1 cellular context compared by ENCODE assay signal in the genomic region with DNA sequence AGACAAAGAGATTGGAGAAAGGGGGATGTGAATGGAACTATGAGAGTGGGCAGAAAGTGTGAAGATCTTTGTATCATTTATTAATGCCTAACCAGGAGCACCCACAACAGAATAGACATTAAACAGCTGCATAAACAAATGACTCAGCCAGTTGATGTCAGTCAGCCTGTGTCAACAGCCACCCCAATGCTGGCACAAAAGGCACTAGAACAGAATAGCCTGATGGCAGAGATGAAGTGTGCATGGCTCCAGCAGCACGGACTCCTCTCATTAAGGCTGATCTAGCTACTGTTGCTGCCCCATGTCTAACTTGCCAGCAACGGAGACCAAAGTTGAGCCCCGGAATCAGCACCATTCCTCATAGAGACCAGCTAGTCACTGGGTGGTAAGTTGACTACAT.
TF ChIP-seq lines count a peak whose summit lies in the region.

No MANE protein-coding gene starts in this region.

TF ChIP-seq in HepG2, 621 proteins besides CTCF, POLR2A, EP300 and RAD21 (continued from another document):
- TF ChIP-seq FOXA3 (CRISPR knock-in tag; IDR thresholded peaks at IDR 0.05) (peak; percentile 80), ZNF605 (CRISPR knock-in tag; IDR thresholded peaks at IDR 0.05) (no peak), FOXA1 (IDR thresholded peaks at IDR 0.05) (no peak), FOXA1 (CRISPR knock-in tag; IDR thresholded peaks at IDR 0.05) (peak; percentile 49; the same call in 1 of the 2 replicates), RBFOX2 (IDR thresholded peaks at IDR 0.05; ENCODE audit: low read depth, low read length) (0 out of 2 replicates have a peak, but pooled peaks have one; percentile 23), ZNF577 (CRISPR knock-in tag; IDR thresholded peaks at IDR 0.05; ENCODE audit: borderline replicate concordance, low read depth) (no peak), KDM2A (CRISPR knock-in tag; IDR thresholded peaks at IDR 0.05; ENCODE audit: borderline replicate concordance, low read depth) (0 out of 2 replicates have a peak, but pooled peaks have one; percentile 35), SOX13 (IDR thresholded peaks at IDR 0.05) (no peak), SOX13 (CRISPR knock-in tag; conservative IDR thresholded peaks at IDR 0.05 in 1 of 2, IDR thresholded peaks at IDR 0.05 in 1 of 2) (0 out of 4 replicates have a peak, but pooled peaks of 1 of the 2 experiments have one; percentile 13)
- TF ChIP-seq, protein P1, sequence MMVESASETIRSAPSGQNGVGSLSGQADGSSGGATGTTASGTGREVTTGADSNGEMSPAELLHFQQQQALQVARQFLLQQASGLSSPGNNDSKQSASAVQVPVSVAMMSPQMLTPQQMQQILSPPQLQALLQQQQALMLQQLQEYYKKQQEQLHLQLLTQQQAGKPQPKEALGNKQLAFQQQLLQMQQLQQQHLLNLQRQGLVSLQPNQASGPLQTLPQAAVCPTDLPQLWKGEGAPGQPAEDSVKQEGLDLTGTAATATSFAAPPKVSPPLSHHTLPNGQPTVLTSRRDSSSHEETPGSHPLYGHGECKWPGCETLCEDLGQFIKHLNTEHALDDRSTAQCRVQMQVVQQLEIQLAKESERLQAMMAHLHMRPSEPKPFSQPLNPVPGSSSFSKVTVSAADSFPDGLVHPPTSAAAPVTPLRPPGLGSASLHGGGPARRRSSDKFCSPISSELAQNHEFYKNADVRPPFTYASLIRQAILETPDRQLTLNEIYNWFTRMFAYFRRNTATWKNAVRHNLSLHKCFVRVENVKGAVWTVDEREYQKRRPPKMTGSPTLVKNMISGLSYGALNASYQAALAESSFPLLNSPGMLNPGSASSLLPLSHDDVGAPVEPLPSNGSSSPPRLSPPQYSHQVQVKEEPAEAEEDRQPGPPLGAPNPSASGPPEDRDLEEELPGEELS (CRISPR knock-in tag; IDR thresholded peaks at IDR 0.05), result peak; percentile 47; the same call in 1 of the 2 replicates
- TF ChIP-seq, protein P2, sequence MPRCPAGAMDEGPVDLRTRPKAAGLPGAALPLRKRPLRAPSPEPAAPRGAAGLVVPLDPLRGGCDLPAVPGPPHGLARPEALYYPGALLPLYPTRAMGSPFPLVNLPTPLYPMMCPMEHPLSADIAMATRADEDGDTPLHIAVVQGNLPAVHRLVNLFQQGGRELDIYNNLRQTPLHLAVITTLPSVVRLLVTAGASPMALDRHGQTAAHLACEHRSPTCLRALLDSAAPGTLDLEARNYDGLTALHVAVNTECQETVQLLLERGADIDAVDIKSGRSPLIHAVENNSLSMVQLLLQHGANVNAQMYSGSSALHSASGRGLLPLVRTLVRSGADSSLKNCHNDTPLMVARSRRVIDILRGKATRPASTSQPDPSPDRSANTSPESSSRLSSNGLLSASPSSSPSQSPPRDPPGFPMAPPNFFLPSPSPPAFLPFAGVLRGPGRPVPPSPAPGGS (CRISPR knock-in tag; IDR thresholded peaks at IDR 0.05), result no peak
- TF ChIP-seq, protein P3, sequence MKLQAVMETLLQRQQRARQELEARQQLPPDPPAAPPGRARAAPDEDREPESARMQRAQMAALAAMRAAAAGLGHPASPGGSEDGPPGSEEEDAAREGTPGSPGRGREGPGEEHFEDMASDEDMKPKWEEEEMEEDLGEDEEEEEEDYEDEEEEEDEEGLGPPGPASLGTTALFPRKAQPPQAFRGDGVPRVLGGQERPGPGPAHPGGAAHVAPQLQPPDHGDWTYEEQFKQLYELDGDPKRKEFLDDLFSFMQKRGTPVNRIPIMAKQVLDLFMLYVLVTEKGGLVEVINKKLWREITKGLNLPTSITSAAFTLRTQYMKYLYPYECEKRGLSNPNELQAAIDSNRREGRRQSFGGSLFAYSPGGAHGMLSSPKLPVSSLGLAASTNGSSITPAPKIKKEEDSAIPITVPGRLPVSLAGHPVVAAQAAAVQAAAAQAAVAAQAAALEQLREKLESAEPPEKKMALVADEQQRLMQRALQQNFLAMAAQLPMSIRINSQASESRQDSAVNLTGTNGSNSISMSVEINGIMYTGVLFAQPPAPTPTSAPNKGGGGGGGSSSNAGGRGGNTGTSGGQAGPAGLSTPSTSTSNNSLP (IDR thresholded peaks at IDR 0.05; ENCODE audit: low read depth, low read length), result peak; percentile 43; the same call in 1 of the 2 replicates
